13 cellular contexts compared by ENCODE assay signal in the genomic region with DNA sequence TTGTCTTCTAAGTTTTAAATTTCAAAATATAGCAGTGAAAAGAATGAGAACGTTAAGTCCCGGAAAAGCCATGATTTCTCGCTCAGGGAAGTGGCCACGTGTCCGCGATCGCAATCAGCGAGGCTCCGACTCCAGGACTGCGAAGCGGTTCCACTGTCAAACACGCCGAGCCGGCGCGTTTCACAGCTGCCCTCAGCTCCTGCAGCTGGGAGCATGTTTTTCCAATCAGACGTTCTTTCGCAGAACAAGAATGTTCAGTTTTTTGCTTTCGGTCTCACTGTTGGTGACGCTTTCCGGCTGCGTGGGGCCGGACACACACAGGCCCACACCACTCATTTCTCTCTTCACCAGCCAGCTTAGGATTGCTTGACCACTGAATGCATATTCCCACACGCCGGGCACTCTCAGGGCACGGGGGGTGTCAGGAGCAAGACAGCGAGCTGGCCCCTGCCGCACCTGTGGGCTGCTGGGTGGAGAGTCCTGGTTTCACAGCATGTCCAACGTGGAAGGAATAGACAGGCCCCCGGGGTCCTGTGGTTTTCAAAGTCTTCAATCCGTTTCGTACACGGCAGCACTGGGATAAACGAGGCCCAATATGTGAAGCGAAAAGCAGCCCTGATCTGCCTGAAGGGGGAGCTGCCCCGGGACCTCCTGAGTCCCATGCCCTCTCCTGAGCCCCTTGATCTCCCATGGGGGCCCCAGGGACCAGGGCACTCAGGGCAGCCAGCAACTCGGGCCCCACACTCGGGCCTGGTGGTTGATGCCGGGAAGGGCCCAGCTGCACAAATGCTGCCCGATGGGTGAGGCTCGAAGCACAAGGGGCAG. TPM values are rescaled to one million over a fixed set of nuclear protein-coding genes. Genes with fewer than 3 reads are reported as not detected.
DNase-seq lines count a peak whose midpoint lies in the region; TF ChIP-seq lines count a peak whose summit lies in the region.
"Had no signal": no experiment of that assay in that cellular context is flagged by ENCODE, and none has a peak within 500 bp of the region (broad histone marks: within the 10 kb centered on the region; RNA-seq: fewer than 3 reads in every experiment).

No MANE protein-coding gene starts in this region.

- H3K27me3 ChIP-seq in HUES6 (ENCODE audit: control insufficient read depth, insufficient read depth, low read length) (no peaks in the 10 kb centered on the region), liver (ENCODE audit: control insufficient read depth in 4 of 4, insufficient read depth in 4 of 4, low read length in 3 of 4) (no peaks in the 10 kb centered on the region), spleen (replicated peaks in 1 of 7) (peaks cover 0 to 30% (median 0%) of the 10 kb centered on the region in 7 donors)
- H3K27me3 ChIP-seq: upper lobe of left lung had no signal

- no peak for TF ChIP-seq RAD21 in liver (IDR thresholded peaks at IDR 0.05)

- DNase-seq in epithelial cell of proximal tubule (ENCODE audit: low read depth) = no peak
- DNase-seq in spleen = no peak
- DNase-seq in NCI-H1417 treated with DMSO at 0.1 percent for 48 hours (lab: John Stamatoyannopoulos, UW) = no peak
- no peak for DNase-seq in medulla oblongata (ENCODE audit: extremely low spot score)
- no peak for DNase-seq in retina
- no peak for DNase-seq in NOMO-1 treated with DMSO at 0.1 percent for 48 hours (lab: John Stamatoyannopoulos, UW; ENCODE audit: unreplicated experiment)
- DNase-seq: activated CD4-positive, alpha-beta memory T cell treated with anti-CD3 and anti-CD28 coated beads for 36 hours; Calu3; NCI-H510A treated with DMSO at 0.1 percent for 48 hours had no signal

- TF ChIP-seq CTCF in epithelial cell of proximal tubule (conservative IDR thresholded peaks at IDR 0.05; ENCODE audit: low read depth, low read length) = peak; percentile 15
- TF ChIP-seq CTCF in liver (IDR thresholded peaks at IDR 0.05; ENCODE audit: low read depth, low read length, missing input control) = no peak
- no peak for TF ChIP-seq CTCF in spleen (IDR thresholded peaks at IDR 0.05 in 8 of 11, conservative IDR thresholded peaks at IDR 0.05 in 3 of 11)

- H3K9me3 ChIP-seq in HUES6 (ENCODE audit: control insufficient read depth, insufficient read depth, low read depth, low read length) (no peaks in the 10 kb centered on the region), liver (ENCODE audit: control insufficient read depth in 4 of 4, low read length in 3 of 4) (no peaks in the 10 kb centered on the region), spleen (no peaks in the 10 kb centered on the region)
- H3K9me3 ChIP-seq: upper lobe of left lung had no signal

- no peak overlapping the region for H3K27ac ChIP-seq in HUES6 (ENCODE audit: low read depth, low read length)
- H3K27ac ChIP-seq in liver (ENCODE audit: low read depth in 1 of 2, low read length in 2 of 2) = peak overlapping the region; percentile 61 to 64
- peak overlapping the region in 7 of 8 donors; percentile 52 to 80 (median 68) for H3K27ac ChIP-seq in spleen
- H3K27ac ChIP-seq: epithelial cell of prostate had no signal

- H3K4me1 ChIP-seq in HUES6 (ENCODE audit: control insufficient read depth, insufficient read depth, low read length) (peaks cover 32% of the 10 kb centered on the region), liver (ENCODE audit: control insufficient read depth in 4 of 4, insufficient read depth in 4 of 4, low read length in 3 of 4) (no peaks in the 10 kb centered on the region), spleen (peaks cover 0 to 18% (median 7%) of the 10 kb centered on the region in 6 donors)

- H3K9ac ChIP-seq in HUES6 (ENCODE audit: low read length) (peak overlapping the region; percentile 5), liver (ENCODE audit: low read depth in 1 of 2, low read length in 2 of 2) (no peak overlapping the region)

- WGBS in liver = 83% methylated on average over 41 of the region's 41 CpGs
- 68 to 81% (median 79%) methylated on average over 41 of the region's 41 CpGs for WGBS in spleen, 5 donors

- H3K36me3 ChIP-seq in HUES6 (ENCODE audit: control insufficient read depth, insufficient read depth, low read length) (no peaks in the 10 kb centered on the region), liver (ENCODE audit: control insufficient read depth in 4 of 4, insufficient read depth in 3 of 4, low read depth in 1 of 4, low read length in 3 of 4) (no peaks in the 10 kb centered on the region), spleen (no peaks in the 10 kb centered on the region)
- H3K36me3 ChIP-seq: upper lobe of left lung had no signal

- intact Hi-C loops in spleen (cut with DNase I; ENCODE audit: low total_unique reads) = no loop called here

- TF ChIP-seq POLR2A in spleen (IDR thresholded peaks at IDR 0.05) = no peak

- H3K4me3 ChIP-seq in HUES6 (ENCODE audit: low read depth, low read length) = no peak overlapping the region
- no peak overlapping the region for H3K4me3 ChIP-seq in epithelial cell of proximal tubule (ENCODE audit: low read depth, low read length)
- no peak overlapping the region for H3K4me3 ChIP-seq in liver (ENCODE audit: low read depth in 1 of 3, low read length in 3 of 3)
- no peak overlapping the region for H3K4me3 ChIP-seq in spleen
- H3K4me3 ChIP-seq: upper lobe of left lung had no signal

TF ChIP-seq in liver, 16 proteins besides CTCF, POLR2A, EP300 and RAD21:
- peak; percentile 17 for TF ChIP-seq SP1 (IDR thresholded peaks at IDR 0.05)
- TF ChIP-seq, protein P1, sequence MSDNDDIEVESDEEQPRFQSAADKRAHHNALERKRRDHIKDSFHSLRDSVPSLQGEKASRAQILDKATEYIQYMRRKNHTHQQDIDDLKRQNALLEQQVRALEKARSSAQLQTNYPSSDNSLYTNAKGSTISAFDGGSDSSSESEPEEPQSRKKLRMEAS (IDR thresholded peaks at IDR 0.05) = no peak
- TF ChIP-seq, protein P2, sequence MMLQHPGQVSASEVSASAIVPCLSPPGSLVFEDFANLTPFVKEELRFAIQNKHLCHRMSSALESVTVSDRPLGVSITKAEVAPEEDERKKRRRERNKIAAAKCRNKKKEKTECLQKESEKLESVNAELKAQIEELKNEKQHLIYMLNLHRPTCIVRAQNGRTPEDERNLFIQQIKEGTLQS (IDR thresholded peaks at IDR 0.05) = no peak
- no peak for TF ChIP-seq GABPA (IDR thresholded peaks at IDR 0.05 in 1 of 2, conservative IDR thresholded peaks at IDR 0.05 in 1 of 2)
- TF ChIP-seq NR2F2 (IDR thresholded peaks at IDR 0.05) = peak; percentile 70

RNA-seq across cellular contexts. Expression of a gene that starts 47.3 kb away (rescaled TPM):
- total RNA-seq in epithelial cell of proximal tubule (346 and 535 TPM in 2 replicates), liver (100 to 1,000 TPM; 209 to 308 TPM), spleen (100 to 1,000 TPM in 3 of 7 donors, 10 to 100 TPM in 4; 71.8 to 208 (median 99.6) TPM)
- polyA plus RNA-seq in liver (100 to 1,000 TPM in 1 of 2 donors, 10 to 100 TPM in 1; 44.9 to 255 TPM), spleen (10 to 100 TPM; 35.0 to 66.9 (median 60.0) TPM)
